ENCODE assay signal across 12 cellular contexts in genomic region chr9:120109242-120109641, GRCh38.
A peak's percentile ranks its signal among the peaks of the same experiment; 100 is the strongest.
DNase-seq lines count a peak whose midpoint lies in the region; ATAC-seq and TF ChIP-seq lines count a peak whose summit lies in the region.
"Had no signal": no experiment of that assay in that cellular context is flagged by ENCODE, and none has a peak within 500 bp of the region (broad histone marks: within the 10 kb centered on the region; RNA-seq: fewer than 3 reads in every experiment).

No MANE protein-coding gene starts in this region.

- H3K9me3 ChIP-seq in RWPE2 (ENCODE audit: severe bottlenecking), result no peaks in the 10 kb centered on the region
- no peaks in the 10 kb centered on the region for H3K9me3 ChIP-seq in mucosa of descending colon

- H3K4me3 ChIP-seq in RWPE2 (ENCODE audit: severe bottlenecking) (no peak overlapping the region), mucosa of descending colon (no peak overlapping the region)

- ATAC-seq in HG03565 (IDR thresholded peaks at IDR 0.05; ENCODE audit: unreplicated experiment) (peak; percentile 45), RWPE2 (ENCODE audit: low read depth) (peak; percentile 41; the same call in 2 of the 3 replicates), mucosa of descending colon (peak; percentile 28), HG03571 (IDR thresholded peaks at IDR 0.05; ENCODE audit: unreplicated experiment) (no peak), GM19324 (IDR thresholded peaks at IDR 0.05; ENCODE audit: low FRiP score, unreplicated experiment) (no peak), HG02642 (IDR thresholded peaks at IDR 0.05; ENCODE audit: poor library complexity, unreplicated experiment) (no peak)
- ATAC-seq: stimulated activated naive B cell treated with anti-CD40 and anti-IgM and Interleukin-4, amounts not matched to agents 10 μg/mL and 1 μg/mL and 100 μg/mL, for 72 hours had no signal

- no peaks in the 10 kb centered on the region for H3K36me3 ChIP-seq in RWPE2 (ENCODE audit: low read depth)
- no peaks in the 10 kb centered on the region for H3K36me3 ChIP-seq in mucosa of descending colon (ENCODE audit: low read depth)

- H3K27me3 ChIP-seq in RWPE2 (ENCODE audit: insufficient read depth, poor library complexity, severe bottlenecking), result peaks cover 9% of the 10 kb centered on the region

- H3K27ac ChIP-seq in RWPE2 (ENCODE audit: poor library complexity, severe bottlenecking), result no peak overlapping the region

- intact Hi-C loops in mucosa of descending colon (cut with DNase I, micrococcal nuclease), result no loop called here

- TF ChIP-seq CTCF in RWPE2 (IDR thresholded peaks at IDR 0.05; ENCODE audit: poor library complexity, severe bottlenecking) (no peak), mucosa of descending colon (IDR thresholded peaks at IDR 0.05) (no peak)

- H3K4me1 ChIP-seq in RWPE2 (ENCODE audit: insufficient read depth, poor library complexity, severe bottlenecking), result no peaks in the 10 kb centered on the region
- no peaks in the 10 kb centered on the region for H3K4me1 ChIP-seq in mucosa of descending colon (ENCODE audit: low read depth)

- DNase-seq in NCI-H2171 treated with DMSO at 0.1 percent for 48 hours (lab: John Stamatoyannopoulos, UW) (peak; percentile 8), NCI-H2171 (lab: John Stamatoyannopoulos, UW) (no peak), RWPE2 (ENCODE audit: low spot score) (no peak), mucosa of descending colon (no peak)
- DNase-seq: activated CD4-positive, CD25-positive, alpha-beta regulatory T cell; CD4-positive, alpha-beta memory T cell; small intestine; stimulated activated naive B cell treated with anti-CD40 and anti-IgM and Interleukin-4, amounts not matched to agents 10 μg/mL and 1 μg/mL and 100 μg/mL, for 72 hours had no signal

Comparison
In these comparisons a context has a peak if more than half of its experiments do, and no peak if none do; other contexts are left out.
1. ATAC-seq: peak in HG03565 (single experiment), RWPE2 (single experiment) and mucosa of descending colon (single experiment); none in HG03571 (single experiment), GM19324 (single experiment) and HG02642 (single experiment).